Comparison of ENCODE assay signal across 1 cellular context in the genomic region with DNA sequence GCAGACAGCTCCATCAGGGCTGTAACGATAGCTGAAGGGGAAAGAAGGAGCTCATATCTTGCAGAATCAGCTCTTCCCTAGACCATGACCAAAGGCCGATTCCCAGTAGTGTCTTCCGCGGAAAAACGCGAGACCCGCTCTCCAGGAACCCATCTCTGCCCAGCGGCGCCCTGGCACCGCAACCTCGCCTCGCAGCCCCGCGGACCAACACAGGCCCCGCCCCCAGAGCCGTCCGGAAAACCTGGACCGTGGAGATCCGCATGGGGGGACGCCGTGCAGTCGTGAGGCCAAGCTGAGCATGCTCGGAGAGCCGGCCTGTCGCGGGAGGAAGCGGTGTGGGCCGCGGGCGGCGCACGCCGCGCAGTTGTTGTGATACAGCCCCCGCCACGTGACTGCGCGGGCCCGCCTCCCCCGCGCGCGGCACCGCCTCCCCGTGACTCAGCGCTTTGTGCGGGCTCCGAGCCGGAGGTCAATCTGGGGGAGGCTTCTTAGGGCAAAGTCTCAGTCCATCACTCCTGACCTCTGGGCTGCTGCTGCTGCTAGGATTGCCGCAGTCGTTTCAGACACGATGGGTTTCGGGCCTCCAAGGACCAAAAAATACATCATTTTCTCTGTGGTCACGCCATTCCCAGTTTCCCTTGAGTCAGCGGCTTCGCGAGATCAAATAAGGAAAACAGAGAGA.
A peak's percentile ranks its signal among the peaks of the same experiment; 100 is the strongest.
TF ChIP-seq lines count a peak whose summit lies in the region.

No MANE protein-coding gene starts in this region.

TF ChIP-seq in HEK293, 187 proteins besides CTCF, POLR2A, EP300 and RAD21 (continued from another document and continues in another):
- TF ChIP-seq, protein P1, sequence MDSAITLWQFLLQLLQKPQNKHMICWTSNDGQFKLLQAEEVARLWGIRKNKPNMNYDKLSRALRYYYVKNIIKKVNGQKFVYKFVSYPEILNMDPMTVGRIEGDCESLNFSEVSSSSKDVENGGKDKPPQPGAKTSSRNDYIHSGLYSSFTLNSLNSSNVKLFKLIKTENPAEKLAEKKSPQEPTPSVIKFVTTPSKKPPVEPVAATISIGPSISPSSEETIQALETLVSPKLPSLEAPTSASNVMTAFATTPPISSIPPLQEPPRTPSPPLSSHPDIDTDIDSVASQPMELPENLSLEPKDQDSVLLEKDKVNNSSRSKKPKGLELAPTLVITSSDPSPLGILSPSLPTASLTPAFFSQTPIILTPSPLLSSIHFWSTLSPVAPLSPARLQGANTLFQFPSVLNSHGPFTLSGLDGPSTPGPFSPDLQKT (IDR thresholded peaks at IDR 0.05; ENCODE audit: borderline replicate concordance, low read depth, low read length) = no peak
- TF ChIP-seq, protein P2, sequence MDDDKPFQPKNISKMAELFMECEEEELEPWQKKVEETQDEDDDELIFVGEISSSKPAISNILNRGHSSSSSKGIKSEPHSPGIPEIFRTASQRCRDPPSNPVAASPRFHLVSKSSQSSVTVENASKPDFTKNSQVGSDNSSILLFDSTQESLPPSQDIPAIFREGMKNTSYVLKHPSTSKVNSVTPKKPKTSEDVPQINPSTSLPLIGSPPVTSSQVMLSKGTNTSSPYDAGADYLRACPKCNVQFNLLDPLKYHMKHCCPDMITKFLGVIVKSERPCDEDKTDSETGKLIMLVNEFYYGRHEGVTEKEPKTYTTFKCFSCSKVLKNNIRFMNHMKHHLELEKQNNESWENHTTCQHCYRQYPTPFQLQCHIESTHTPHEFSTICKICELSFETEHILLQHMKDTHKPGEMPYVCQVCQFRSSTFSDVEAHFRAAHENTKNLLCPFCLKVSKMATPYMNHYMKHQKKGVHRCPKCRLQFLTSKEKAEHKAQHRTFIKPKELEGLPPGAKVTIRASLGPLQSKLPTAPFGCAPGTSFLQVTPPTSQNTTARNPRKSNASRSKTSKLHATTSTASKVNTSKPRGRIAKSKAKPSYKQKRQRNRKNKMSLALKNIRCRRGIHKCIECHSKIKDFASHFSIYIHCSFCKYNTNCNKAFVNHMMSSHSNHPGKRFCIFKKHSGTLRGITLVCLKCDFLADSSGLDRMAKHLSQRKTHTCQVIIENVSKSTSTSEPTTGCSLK (tag by site-specific recombination; IDR thresholded peaks at IDR 0.05) = no peak
- peak; percentile 74 for TF ChIP-seq MYNN (tag by site-specific recombination; IDR thresholded peaks at IDR 0.05; ENCODE audit: borderline replicate concordance)
- TF ChIP-seq ZNF10 (tag by site-specific recombination; IDR thresholded peaks at IDR 0.05) = peak; percentile 50; the same call in 1 of the 2 replicates
- TF ChIP-seq ZNF514 (tag by site-specific recombination; IDR thresholded peaks at IDR 0.05) = no peak
- TF ChIP-seq ZNF560 (tag by site-specific recombination; IDR thresholded peaks at IDR 0.05; ENCODE audit: borderline replicate concordance) = no peak
- TF ChIP-seq ZNF248 (tag by site-specific recombination; IDR thresholded peaks at IDR 0.05) = no peak
- TF ChIP-seq, protein P3, sequence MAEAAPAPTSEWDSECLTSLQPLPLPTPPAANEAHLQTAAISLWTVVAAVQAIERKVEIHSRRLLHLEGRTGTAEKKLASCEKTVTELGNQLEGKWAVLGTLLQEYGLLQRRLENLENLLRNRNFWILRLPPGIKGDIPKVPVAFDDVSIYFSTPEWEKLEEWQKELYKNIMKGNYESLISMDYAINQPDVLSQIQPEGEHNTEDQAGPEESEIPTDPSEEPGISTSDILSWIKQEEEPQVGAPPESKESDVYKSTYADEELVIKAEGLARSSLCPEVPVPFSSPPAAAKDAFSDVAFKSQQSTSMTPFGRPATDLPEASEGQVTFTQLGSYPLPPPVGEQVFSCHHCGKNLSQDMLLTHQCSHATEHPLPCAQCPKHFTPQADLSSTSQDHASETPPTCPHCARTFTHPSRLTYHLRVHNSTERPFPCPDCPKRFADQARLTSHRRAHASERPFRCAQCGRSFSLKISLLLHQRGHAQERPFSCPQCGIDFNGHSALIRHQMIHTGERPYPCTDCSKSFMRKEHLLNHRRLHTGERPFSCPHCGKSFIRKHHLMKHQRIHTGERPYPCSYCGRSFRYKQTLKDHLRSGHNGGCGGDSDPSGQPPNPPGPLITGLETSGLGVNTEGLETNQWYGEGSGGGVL (tag by site-specific recombination; IDR thresholded peaks at IDR 0.05) = peak; percentile 58
- TF ChIP-seq, protein P4, sequence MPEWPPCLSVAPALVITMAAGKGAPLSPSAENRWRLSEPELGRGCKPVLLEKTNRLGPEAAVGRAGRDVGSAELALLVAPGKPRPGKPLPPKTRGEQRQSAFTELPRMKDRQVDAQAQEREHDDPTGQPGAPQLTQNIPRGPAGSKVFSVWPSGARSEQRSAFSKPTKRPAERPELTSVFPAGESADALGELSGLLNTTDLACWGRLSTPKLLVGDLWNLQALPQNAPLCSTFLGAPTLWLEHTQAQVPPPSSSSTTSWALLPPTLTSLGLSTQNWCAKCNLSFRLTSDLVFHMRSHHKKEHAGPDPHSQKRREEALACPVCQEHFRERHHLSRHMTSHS (tag by site-specific recombination; IDR thresholded peaks at IDR 0.05) = no peak
- no peak for TF ChIP-seq ZNF558 (tag by site-specific recombination; IDR thresholded peaks at IDR 0.05)
- TF ChIP-seq, protein P5, sequence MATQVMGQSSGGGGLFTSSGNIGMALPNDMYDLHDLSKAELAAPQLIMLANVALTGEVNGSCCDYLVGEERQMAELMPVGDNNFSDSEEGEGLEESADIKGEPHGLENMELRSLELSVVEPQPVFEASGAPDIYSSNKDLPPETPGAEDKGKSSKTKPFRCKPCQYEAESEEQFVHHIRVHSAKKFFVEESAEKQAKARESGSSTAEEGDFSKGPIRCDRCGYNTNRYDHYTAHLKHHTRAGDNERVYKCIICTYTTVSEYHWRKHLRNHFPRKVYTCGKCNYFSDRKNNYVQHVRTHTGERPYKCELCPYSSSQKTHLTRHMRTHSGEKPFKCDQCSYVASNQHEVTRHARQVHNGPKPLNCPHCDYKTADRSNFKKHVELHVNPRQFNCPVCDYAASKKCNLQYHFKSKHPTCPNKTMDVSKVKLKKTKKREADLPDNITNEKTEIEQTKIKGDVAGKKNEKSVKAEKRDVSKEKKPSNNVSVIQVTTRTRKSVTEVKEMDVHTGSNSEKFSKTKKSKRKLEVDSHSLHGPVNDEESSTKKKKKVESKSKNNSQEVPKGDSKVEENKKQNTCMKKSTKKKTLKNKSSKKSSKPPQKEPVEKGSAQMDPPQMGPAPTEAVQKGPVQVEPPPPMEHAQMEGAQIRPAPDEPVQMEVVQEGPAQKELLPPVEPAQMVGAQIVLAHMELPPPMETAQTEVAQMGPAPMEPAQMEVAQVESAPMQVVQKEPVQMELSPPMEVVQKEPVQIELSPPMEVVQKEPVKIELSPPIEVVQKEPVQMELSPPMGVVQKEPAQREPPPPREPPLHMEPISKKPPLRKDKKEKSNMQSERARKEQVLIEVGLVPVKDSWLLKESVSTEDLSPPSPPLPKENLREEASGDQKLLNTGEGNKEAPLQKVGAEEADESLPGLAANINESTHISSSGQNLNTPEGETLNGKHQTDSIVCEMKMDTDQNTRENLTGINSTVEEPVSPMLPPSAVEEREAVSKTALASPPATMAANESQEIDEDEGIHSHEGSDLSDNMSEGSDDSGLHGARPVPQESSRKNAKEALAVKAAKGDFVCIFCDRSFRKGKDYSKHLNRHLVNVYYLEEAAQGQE (tag by site-specific recombination; IDR thresholded peaks at IDR 0.05) = peak; percentile 48
- TF ChIP-seq, protein P6, sequence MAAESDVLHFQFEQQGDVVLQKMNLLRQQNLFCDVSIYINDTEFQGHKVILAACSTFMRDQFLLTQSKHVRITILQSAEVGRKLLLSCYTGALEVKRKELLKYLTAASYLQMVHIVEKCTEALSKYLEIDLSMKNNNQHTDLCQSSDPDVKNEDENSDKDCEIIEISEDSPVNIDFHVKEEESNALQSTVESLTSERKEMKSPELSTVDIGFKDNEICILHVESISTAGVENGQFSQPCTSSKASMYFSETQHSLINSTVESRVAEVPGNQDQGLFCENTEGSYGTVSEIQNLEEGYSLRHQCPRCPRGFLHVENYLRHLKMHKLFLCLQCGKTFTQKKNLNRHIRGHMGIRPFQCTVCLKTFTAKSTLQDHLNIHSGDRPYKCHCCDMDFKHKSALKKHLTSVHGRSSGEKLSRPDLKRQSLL (tag by site-specific recombination; IDR thresholded peaks at IDR 0.05) = 0 out of 2 replicates have a peak, but pooled peaks have one; percentile 5
- peak; percentile 98 for TF ChIP-seq ZEB2 (tag by site-specific recombination; IDR thresholded peaks at IDR 0.05)
- TF ChIP-seq GFI1B (tag by site-specific recombination; IDR thresholded peaks at IDR 0.05) = no peak
- TF ChIP-seq ZNF629 (tag by site-specific recombination; IDR thresholded peaks at IDR 0.05) = peak; percentile 77
- TF ChIP-seq ZNF658 (tag by site-specific recombination; IDR thresholded peaks at IDR 0.05) = no peak
- no peak for TF ChIP-seq ZNF350 (tag by site-specific recombination; IDR thresholded peaks at IDR 0.05)
- 0 out of 2 replicates have a peak, but pooled peaks have one; percentile 61 for TF ChIP-seq ZNF785 (tag by site-specific recombination; IDR thresholded peaks at IDR 0.05)
- TF ChIP-seq OVOL3 (tag by site-specific recombination; IDR thresholded peaks at IDR 0.05) = 0 out of 2 replicates have a peak, but pooled peaks have one; percentile 14
- no peak; the same call in 1 of the 2 replicates for TF ChIP-seq ZNF768 (tag by site-specific recombination; IDR thresholded peaks at IDR 0.05)
- TF ChIP-seq RBAK (tag by site-specific recombination; IDR thresholded peaks at IDR 0.05) = no peak
- TF ChIP-seq ZBTB17 (tag by site-specific recombination; IDR thresholded peaks at IDR 0.05) = peak; percentile 94
- TF ChIP-seq ZNF175 (tag by site-specific recombination; IDR thresholded peaks at IDR 0.05) = no peak
- peak; percentile 58 for TF ChIP-seq KLF1 (tag by site-specific recombination; IDR thresholded peaks at IDR 0.05)
- TF ChIP-seq MEIS1 (CRISPR knock-in tag; IDR thresholded peaks at IDR 0.05; ENCODE audit: borderline replicate concordance) = no peak
- peak; percentile 76 for TF ChIP-seq GLIS1 (tag by site-specific recombination; IDR thresholded peaks at IDR 0.05)
- TF ChIP-seq, protein P7, sequence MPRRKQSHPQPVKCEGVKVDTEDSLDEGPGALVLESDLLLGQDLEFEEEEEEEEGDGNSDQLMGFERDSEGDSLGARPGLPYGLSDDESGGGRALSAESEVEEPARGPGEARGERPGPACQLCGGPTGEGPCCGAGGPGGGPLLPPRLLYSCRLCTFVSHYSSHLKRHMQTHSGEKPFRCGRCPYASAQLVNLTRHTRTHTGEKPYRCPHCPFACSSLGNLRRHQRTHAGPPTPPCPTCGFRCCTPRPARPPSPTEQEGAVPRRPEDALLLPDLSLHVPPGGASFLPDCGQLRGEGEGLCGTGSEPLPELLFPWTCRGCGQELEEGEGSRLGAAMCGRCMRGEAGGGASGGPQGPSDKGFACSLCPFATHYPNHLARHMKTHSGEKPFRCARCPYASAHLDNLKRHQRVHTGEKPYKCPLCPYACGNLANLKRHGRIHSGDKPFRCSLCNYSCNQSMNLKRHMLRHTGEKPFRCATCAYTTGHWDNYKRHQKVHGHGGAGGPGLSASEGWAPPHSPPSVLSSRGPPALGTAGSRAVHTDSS (tag by site-specific recombination; IDR thresholded peaks at IDR 0.05) = no peak
- no peak; the same call in 1 of the 2 replicates for TF ChIP-seq ZBTB1 (tag by site-specific recombination; IDR thresholded peaks at IDR 0.05)
- peak; percentile 86 for TF ChIP-seq ZNF561 (tag by site-specific recombination; IDR thresholded peaks at IDR 0.05; ENCODE audit: borderline replicate concordance)
- no peak for TF ChIP-seq ZNF211 (tag by site-specific recombination; IDR thresholded peaks at IDR 0.05; ENCODE audit: low read depth)
- TF ChIP-seq, protein P8, sequence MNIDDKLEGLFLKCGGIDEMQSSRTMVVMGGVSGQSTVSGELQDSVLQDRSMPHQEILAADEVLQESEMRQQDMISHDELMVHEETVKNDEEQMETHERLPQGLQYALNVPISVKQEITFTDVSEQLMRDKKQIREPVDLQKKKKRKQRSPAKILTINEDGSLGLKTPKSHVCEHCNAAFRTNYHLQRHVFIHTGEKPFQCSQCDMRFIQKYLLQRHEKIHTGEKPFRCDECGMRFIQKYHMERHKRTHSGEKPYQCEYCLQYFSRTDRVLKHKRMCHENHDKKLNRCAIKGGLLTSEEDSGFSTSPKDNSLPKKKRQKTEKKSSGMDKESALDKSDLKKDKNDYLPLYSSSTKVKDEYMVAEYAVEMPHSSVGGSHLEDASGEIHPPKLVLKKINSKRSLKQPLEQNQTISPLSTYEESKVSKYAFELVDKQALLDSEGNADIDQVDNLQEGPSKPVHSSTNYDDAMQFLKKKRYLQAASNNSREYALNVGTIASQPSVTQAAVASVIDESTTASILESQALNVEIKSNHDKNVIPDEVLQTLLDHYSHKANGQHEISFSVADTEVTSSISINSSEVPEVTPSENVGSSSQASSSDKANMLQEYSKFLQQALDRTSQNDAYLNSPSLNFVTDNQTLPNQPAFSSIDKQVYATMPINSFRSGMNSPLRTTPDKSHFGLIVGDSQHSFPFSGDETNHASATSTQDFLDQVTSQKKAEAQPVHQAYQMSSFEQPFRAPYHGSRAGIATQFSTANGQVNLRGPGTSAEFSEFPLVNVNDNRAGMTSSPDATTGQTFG (tag by site-specific recombination; IDR thresholded peaks at IDR 0.05; ENCODE audit: borderline replicate concordance) = no peak
- peak; percentile 94 for TF ChIP-seq KLF9 (tag by site-specific recombination; IDR thresholded peaks at IDR 0.05; ENCODE audit: low read depth)
- no peak for TF ChIP-seq KLF7 (tag by site-specific recombination; IDR thresholded peaks at IDR 0.05; ENCODE audit: borderline replicate concordance)
- TF ChIP-seq OSR2 (tag by site-specific recombination; IDR thresholded peaks at IDR 0.05) = 0 out of 2 replicates have a peak, but pooled peaks have one; percentile 26
- TF ChIP-seq ZNF311 (tag by site-specific recombination; IDR thresholded peaks at IDR 0.05; ENCODE audit: borderline replicate concordance) = no peak
- TF ChIP-seq ZNF473 (tag by site-specific recombination; IDR thresholded peaks at IDR 0.05) = no peak
- TF ChIP-seq ZNF169 (tag by site-specific recombination; IDR thresholded peaks at IDR 0.05) = no peak
- no peak for TF ChIP-seq ZNF747 (tag by site-specific recombination; IDR thresholded peaks at IDR 0.05)
- TF ChIP-seq ZFP37 (tag by site-specific recombination; IDR thresholded peaks at IDR 0.05) = no peak
- TF ChIP-seq, protein P9, sequence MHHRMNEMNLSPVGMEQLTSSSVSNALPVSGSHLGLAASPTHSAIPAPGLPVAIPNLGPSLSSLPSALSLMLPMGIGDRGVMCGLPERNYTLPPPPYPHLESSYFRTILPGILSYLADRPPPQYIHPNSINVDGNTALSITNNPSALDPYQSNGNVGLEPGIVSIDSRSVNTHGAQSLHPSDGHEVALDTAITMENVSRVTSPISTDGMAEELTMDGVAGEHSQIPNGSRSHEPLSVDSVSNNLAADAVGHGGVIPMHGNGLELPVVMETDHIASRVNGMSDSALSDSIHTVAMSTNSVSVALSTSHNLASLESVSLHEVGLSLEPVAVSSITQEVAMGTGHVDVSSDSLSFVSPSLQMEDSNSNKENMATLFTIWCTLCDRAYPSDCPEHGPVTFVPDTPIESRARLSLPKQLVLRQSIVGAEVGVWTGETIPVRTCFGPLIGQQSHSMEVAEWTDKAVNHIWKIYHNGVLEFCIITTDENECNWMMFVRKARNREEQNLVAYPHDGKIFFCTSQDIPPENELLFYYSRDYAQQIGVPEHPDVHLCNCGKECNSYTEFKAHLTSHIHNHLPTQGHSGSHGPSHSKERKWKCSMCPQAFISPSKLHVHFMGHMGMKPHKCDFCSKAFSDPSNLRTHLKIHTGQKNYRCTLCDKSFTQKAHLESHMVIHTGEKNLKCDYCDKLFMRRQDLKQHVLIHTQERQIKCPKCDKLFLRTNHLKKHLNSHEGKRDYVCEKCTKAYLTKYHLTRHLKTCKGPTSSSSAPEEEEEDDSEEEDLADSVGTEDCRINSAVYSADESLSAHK (tag by site-specific recombination; IDR thresholded peaks at IDR 0.05) = no peak
- peak; percentile 98 for TF ChIP-seq ZFHX2 (tag by site-specific recombination; conservative IDR thresholded peaks at IDR 0.05)
- TF ChIP-seq ZNF596 (tag by site-specific recombination; IDR thresholded peaks at IDR 0.05) = no peak
- no peak for TF ChIP-seq ZNF223 (tag by site-specific recombination; IDR thresholded peaks at IDR 0.05)
- no peak for TF ChIP-seq ZNF48 (tag by site-specific recombination; IDR thresholded peaks at IDR 0.05)
